8 cellular contexts compared by ENCODE assay signal in genomic region chr1:32107742-32108661, GRCh38. TPM values are rescaled to one million over a fixed set of nuclear protein-coding genes. Genes with fewer than 3 reads are reported as not detected.
DNase-seq lines count a peak whose midpoint lies in the region; ATAC-seq and TF ChIP-seq lines count a peak whose summit lies in the region.

TSS of gene KPNA6 (plus strand) at chr1:32108056. CDS start at chr1:32108131, 75 bp downstream.

- peaks cover 7% of the 10 kb centered on the region for H3K36me3 Mint-ChIP-seq in nephron (ENCODE audit: low read depth)

- no peaks in the 10 kb centered on the region for H3K9me3 ChIP-seq in MM.1S (replicated peaks; ENCODE audit: insufficient read depth, low read length)

- peak; percentile 81 for ATAC-seq in stimulated activated naive CD8-positive, alpha-beta T cell treated with anti-CD3 and anti-CD28 coated beads, Interleukin-15, Interleukin-2, amounts not matched to agents 100 U/mL and 50 U/mL, for 24 hours

- peak within 1 kb of the TSS; percentile 99 for H3K4me3 Mint-ChIP-seq in nephron

- H3K9me2 ChIP-seq in MM.1S (replicated peaks; ENCODE audit: insufficient read depth, low read length) = no peaks in the 10 kb centered on the region

- H3K27me3 Mint-ChIP-seq in nephron (ENCODE audit: low read depth) = no peaks in the 10 kb centered on the region

- peaks cover 11% of the 10 kb centered on the region for H3F3A ChIP-seq in MM.1S (ENCODE audit: insufficient read depth, low read length)

- H2AFZ ChIP-seq in MM.1S (ENCODE audit: low read length) = peak within 1 kb of the TSS; percentile 77

- TF ChIP-seq CTCF in MM.1S (IDR thresholded peaks at IDR 0.05; ENCODE audit: low read length) (no peak), fibroblast of the aortic adventitia (IDR thresholded peaks at IDR 0.05; ENCODE audit: insufficient read depth, low read length) (no peak), nephron (IDR thresholded peaks at IDR 0.05; ENCODE audit: unreplicated experiment in 3 of 3) (no peak)

- H3K9me3 Mint-ChIP-seq in nephron = no peaks in the 10 kb centered on the region

- H4K20me1 ChIP-seq in MM.1S (ENCODE audit: insufficient read depth, low read length) = peaks cover 6% of the 10 kb centered on the region

- H3K4me1 ChIP-seq in MM.1S (ENCODE audit: low read length) = no peaks in the 10 kb centered on the region

- DNase-seq in DMS79 treated with DMSO at 0.1 percent for 48 hours (lab: John Stamatoyannopoulos, UW) (peak; percentile 97), GOT3 (lab: John Stamatoyannopoulos, UW) (peak; percentile 79), MM.1S (peak; percentile 94), SHP77 treated with DMSO at 0.1 percent for 48 hours (lab: John Stamatoyannopoulos, UW) (peak; percentile 94), fibroblast of the aortic adventitia (ENCODE audit: low read depth) (peak; percentile 99)
- DNase-seq in activated effector memory CD4-positive, alpha-beta T cell treated with Interleukin-2 at 50 U/mL for 16 hours = peak; percentile 88
- DNase-seq in stimulated activated naive CD8-positive, alpha-beta T cell treated with anti-CD3 and anti-CD28 coated beads, Interleukin-15, Interleukin-2, amounts not matched to agents 100 U/mL and 50 U/mL, for 24 hours = peak; percentile 86

- H3K27ac ChIP-seq in MM.1S (ENCODE audit: low read length) = peak within 1 kb of the TSS; percentile 62

- H3K27ac Mint-ChIP-seq in nephron = peak within 1 kb of the TSS; percentile 97 to 100 (median 98)

- H3K4me3 ChIP-seq in MM.1S (ENCODE audit: low read length) (peak within 1 kb of the TSS; percentile 70), fibroblast of the aortic adventitia (ENCODE audit: low read depth, low read length) (peak within 1 kb of the TSS; percentile 97)

- no peaks in the 10 kb centered on the region for H3K36me3 ChIP-seq in MM.1S (replicated peaks; ENCODE audit: insufficient read depth, low read length)

- peak within 1 kb of the TSS; percentile 98 for H3K4me2 ChIP-seq in MM.1S (ENCODE audit: low read depth, low read length)

- peak within 1 kb of the TSS; percentile 71 for H3K9ac ChIP-seq in MM.1S (ENCODE audit: low read length)

- H3K79me2 ChIP-seq in MM.1S (ENCODE audit: low read length) = peaks cover 52% of the 10 kb centered on the region

- peaks cover 27% of the 10 kb centered on the region for H3K4me1 Mint-ChIP-seq in nephron

- no peaks in the 10 kb centered on the region for H3K27me3 ChIP-seq in MM.1S (replicated peaks; ENCODE audit: insufficient read depth, low read length)

RNA-seq across cellular contexts. Expression of gene KPNA6, which starts in this region (rescaled TPM):
- total RNA-seq in fibroblast of the aortic adventitia (ENCODE audit: low replicate concordance) = 42.4 and 56.2 TPM in 2 replicates

Comparison
In these comparisons a context has a peak if more than half of its experiments do, and no peak if none do; other contexts are left out.
1. Peak in every context shown above with its lines: DNase-seq, ATAC-seq, H3K4me3 ChIP-seq and H3K27ac ChIP-seq.